Comparison of ENCODE assay signal across 34 cellular contexts in the genomic region with DNA sequence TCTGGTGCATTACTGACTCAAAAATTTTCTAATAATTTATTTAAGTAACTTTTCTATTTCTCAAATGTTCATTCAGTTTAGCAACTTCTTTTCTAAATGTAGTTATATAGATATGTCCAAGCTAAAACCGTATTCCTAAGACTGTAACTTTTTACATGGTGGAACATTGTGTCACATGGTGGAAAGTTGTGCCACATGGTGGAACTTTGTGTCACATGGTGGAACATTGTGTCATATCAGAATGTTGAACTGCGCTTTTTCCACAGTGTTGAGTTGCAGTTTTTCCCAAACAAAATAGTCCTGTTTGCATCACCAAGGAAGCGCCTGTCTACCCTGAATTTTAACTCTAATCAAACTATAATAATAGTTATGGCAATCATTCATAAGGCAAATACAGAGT.
"Had no signal": no experiment of that assay in that cellular context is flagged by ENCODE, and none has a peak within 500 bp of the region (broad histone marks: within the 10 kb centered on the region; RNA-seq: fewer than 3 reads in every experiment).

No MANE protein-coding gene starts in this region.

- H3K27me3 ChIP-seq: adrenal gland, ascending aorta, body of pancreas, brain microvascular endothelial cell, breast epithelium, cardiac muscle cell had no signal

- H3K9me3 ChIP-seq: adrenal gland, ascending aorta, body of pancreas, breast epithelium had no signal

- H3K36me3 ChIP-seq: adrenal gland, ascending aorta, brain microvascular endothelial cell, breast epithelium, cardiac muscle cell had no signal

- H3K27ac ChIP-seq: adrenal gland, ascending aorta, body of pancreas, brain microvascular endothelial cell, breast epithelium, cardiac muscle cell had no signal

- FAIRE-seq: astrocyte, bronchial epithelial cell had no signal

- H3K4me1 ChIP-seq: adrenal gland, ascending aorta, body of pancreas, breast epithelium had no signal

- ATAC-seq: activated naive CD4-positive, alpha-beta T cell treated with anti-CD3 and anti-CD28 coated beads, Interleukin-2, amount 50 U/mL, for 72 hours; activated naive CD8-positive, alpha-beta T cell treated with anti-CD3 and anti-CD28 coated beads, Interleukin-2, amount 50 U/mL, for 24 hours; activated T-cell treated with anti-CD3 and anti-CD28 coated beads, Interleukin-2, amount 50 U/mL, for 4 hours; activated T-cell treated with anti-CD3 and anti-CD28 coated beads, Interleukin-2, amount 50 U/mL, for 72 hours; activated T-helper 17 cell treated with anti-CD3 and anti-CD28 coated beads, Interleukin-2, amount 50 U/mL, for 72 hours; body of pancreas had no signal

- DNase-seq: activated effector memory CD4-positive, alpha-beta T cell treated with anti-CD3 and anti-CD28 coated beads, Interleukin-2, amount 50 U/mL, for 16 hours; activated effector memory CD4-positive, alpha-beta T cell treated with Interleukin-2 at 50 U/mL for 16 hours; activated gamma-delta T cell; activated gamma-delta T cell treated with Interleukin-2 at 50 U/mL for 16 hours; activated naive CD4-positive, alpha-beta T cell; activated naive CD4-positive, alpha-beta T cell treated with anti-CD3 and anti-CD28 coated beads for 36 hours; activated naive CD4-positive, alpha-beta T cell treated with anti-CD3 and anti-CD28 coated beads, Interleukin-2, amount 10 ng/mL, durations not matched to agents 7 days and 5 days; activated naive CD4-positive, alpha-beta T cell treated with anti-CD3 and anti-CD28 coated beads, Interleukin-2, amount 50 U/mL, for 16 hours; activated naive CD4-positive, alpha-beta T cell treated with Interleukin-2 at 50 U/mL for 16 hours; activated naive CD8-positive, alpha-beta T cell treated with anti-CD3 and anti-CD28 coated beads for 36 hours; activated naive CD8-positive, alpha-beta T cell treated with anti-CD3 and anti-CD28 coated beads, Interleukin-2, amount 10 ng/mL, durations not matched to agents 7 days and 5 days; activated naive CD8-positive, alpha-beta T cell treated with anti-CD3 and anti-CD28 coated beads, Interleukin-2, amount 50 U/mL, for 24 hours; activated T-cell treated with anti-CD3 and anti-CD28 coated beads, Interleukin-2, amount 50 U/mL, for 1 hour; activated T-cell treated with anti-CD3 and anti-CD28 coated beads, Interleukin-2, amount 50 U/mL, for 24 hours; activated T-cell treated with anti-CD3 and anti-CD28 coated beads, Interleukin-2, amount 50 U/mL, for 4 hours; activated T-cell treated with anti-CD3 and anti-CD28 coated beads, Interleukin-2, amount 50 U/mL, for 48 hours; activated T-cell treated with anti-CD3 and anti-CD28 coated beads, Interleukin-2, amount 50 U/mL, for 72 hours; adrenal gland; amniotic stem cell; amygdala; anterior cingulate cortex; aorta; body of pancreas; brain microvascular endothelial cell; caudate nucleus; central memory CD4-positive, alpha-beta T cell; cerebellar nuclear complex had no signal

- H3K4me3 ChIP-seq: adrenal gland, ascending aorta, body of pancreas, breast epithelium, cardiac muscle cell had no signal
